8 cellular contexts compared by ENCODE assay signal in the genomic region with DNA sequence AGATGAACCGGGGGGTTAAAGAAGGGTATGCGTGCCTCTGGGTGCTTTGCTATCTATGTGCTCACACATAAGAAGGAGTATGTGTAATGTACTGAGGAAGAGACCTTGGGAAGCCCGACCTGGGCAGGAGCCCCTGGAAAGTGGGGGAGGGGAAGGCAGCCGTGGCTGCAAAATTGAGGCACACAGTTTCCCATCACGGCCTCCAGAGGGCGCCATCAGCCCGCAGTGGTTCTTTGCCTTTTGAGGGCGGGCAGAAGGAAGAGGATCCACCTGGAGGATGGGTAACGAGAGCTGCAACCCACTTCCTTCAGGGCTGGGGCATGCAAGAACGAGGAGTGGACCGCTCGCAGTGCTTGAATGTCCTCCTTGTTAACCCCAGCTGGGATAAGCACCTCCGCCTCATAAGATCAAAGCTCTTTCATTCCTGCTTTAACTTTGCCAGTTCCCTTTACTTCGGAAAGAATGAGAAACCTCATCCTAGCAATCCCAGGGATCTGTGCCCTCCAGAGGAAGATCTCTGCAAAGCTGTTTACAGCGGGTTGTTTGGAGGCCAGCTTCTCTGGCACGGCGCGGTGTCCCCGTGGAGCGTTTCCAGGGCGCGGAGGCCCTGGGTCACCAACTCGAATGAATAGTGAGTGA.
A peak's percentile ranks its signal among the peaks of the same experiment; 100 is the strongest.
DNase-seq lines count a peak whose midpoint lies in the region; ATAC-seq and TF ChIP-seq lines count a peak whose summit lies in the region.

No MANE protein-coding gene starts in this region.

- no peaks in the 10 kb centered on the region for H3K9me3 Mint-ChIP-seq in GM23338

- H3F3A ChIP-seq in GM23338 (replicated peaks; ENCODE audit: low read depth), result no peaks in the 10 kb centered on the region

- H3K27ac ChIP-seq in DND-41 (ENCODE audit: low read length) (peak overlapping the region; percentile 27), GM23338 (ENCODE audit: low read depth) (no peak overlapping the region)

- H3K36me3 ChIP-seq in DND-41 (ENCODE audit: insufficient read depth, low read length) (no peaks in the 10 kb centered on the region), GM23338 (ENCODE audit: insufficient read depth) (no peaks in the 10 kb centered on the region)

- peaks cover 10% of the 10 kb centered on the region for H3K4me1 Mint-ChIP-seq in GM23338

- H3K4me1 ChIP-seq in DND-41 (ENCODE audit: insufficient read depth, low read length), result peaks cover 36% of the 10 kb centered on the region
- peaks cover 11% of the 10 kb centered on the region; the same call in 1 of the 2 replicates for H3K4me1 ChIP-seq in GM23338 (ENCODE audit: insufficient read depth)

- H3K4me3 ChIP-seq in DND-41 (ENCODE audit: low read depth in 1 of 2, low read length in 2 of 2) (peak overlapping the region in 1 of 2 experiments; percentile 38; a peak in 2 of 4 replicates), GM23338 (peak overlapping the region; percentile 43), LNCaP clone FGC (ENCODE audit: low read depth, low read length) (peak overlapping the region; percentile 9; the same call in 1 of the 2 replicates)

- H3K36me3 Mint-ChIP-seq in GM23338 (ENCODE audit: low read depth), result no peaks in the 10 kb centered on the region

- H3K9me3 ChIP-seq in DND-41 (ENCODE audit: insufficient read depth, low read length, severe bottlenecking), result no peaks in the 10 kb centered on the region

- no peaks in the 10 kb centered on the region for H3K9me2 ChIP-seq in GM23338 (ENCODE audit: insufficient read depth)

- peak overlapping the region; percentile 69 for H3K4me3 Mint-ChIP-seq in GM23338

- H3K27me3 Mint-ChIP-seq in GM23338 (ENCODE audit: insufficient read depth, low read depth, poor library complexity), result no peaks in the 10 kb centered on the region

- no peak overlapping the region for H3K27ac Mint-ChIP-seq in GM23338

- H3K27me3 ChIP-seq in DND-41 (ENCODE audit: insufficient read depth, low read length, poor library complexity) (no peaks in the 10 kb centered on the region), GM23338 (ENCODE audit: insufficient read depth) (0 out of 2 replicates have a peak, but pooled peaks cover 4% of the 10 kb centered on the region)

- H3K79me2 ChIP-seq in DND-41 (ENCODE audit: insufficient read depth, low read length), result no peaks in the 10 kb centered on the region
- no peaks in the 10 kb centered on the region for H3K79me2 ChIP-seq in GM23338 (replicated peaks; ENCODE audit: insufficient read depth)

- peak overlapping the region; percentile 58 for H3K4me2 ChIP-seq in DND-41 (ENCODE audit: insufficient read depth, low read length)
- H3K4me2 ChIP-seq in GM23338, result peak overlapping the region; percentile 66

- peak overlapping the region; percentile 65 for H2AFZ ChIP-seq in DND-41 (ENCODE audit: low read depth, low read length)
- H2AFZ ChIP-seq in GM23338, result peak overlapping the region; percentile 96

- no peaks in the 10 kb centered on the region for H4K20me1 ChIP-seq in DND-41 (ENCODE audit: insufficient read depth, low read length)
- H4K20me1 ChIP-seq in GM23338 (replicated peaks; ENCODE audit: insufficient read depth), result no peaks in the 10 kb centered on the region

- H3K9ac ChIP-seq in DND-41 (ENCODE audit: low read depth, low read length), result peak overlapping the region; percentile 13; the same call in 1 of the 2 replicates

- ATAC-seq in DND-41 (ENCODE audit: insufficient read depth, low read depth) (peak; percentile 99), GM23338 (peak; percentile 98)

- TF ChIP-seq CTCF in DND-41 (IDR thresholded peaks at IDR 0.05; ENCODE audit: borderline replicate concordance, extremely low read depth, low read length, poor library complexity, severe bottlenecking) (peak; percentile 100), GM23338 (conservative IDR thresholded peaks at IDR 0.05; ENCODE audit: low read depth in 2 of 2) (peak; percentile 79 to 99), LNCaP clone FGC (IDR thresholded peaks at IDR 0.05; ENCODE audit: control insufficient read depth, extremely low read depth, insufficient read depth) (peak; percentile 96)

- peak; percentile 89 for DNase-seq in DND-41
- DNase-seq in GM23338 (ENCODE audit: low spot score), result peak; percentile 93
- DNase-seq in LNCaP clone FGC (ENCODE audit: low read depth), result peak; percentile 19
- peak; percentile 27 to 48 for DNase-seq in SHP77 (lab: John Stamatoyannopoulos, UW)
- peak; percentile 38 to 72 (median 64) for DNase-seq in activated naive CD4-positive, alpha-beta T cell (lab: John Stamatoyannopoulos, UW)
- peak; percentile 22 for DNase-seq in glomerular endothelial cell (ENCODE audit: extremely low read depth, low read depth, low spot score)
- peak; percentile 54 for DNase-seq in occipital lobe (lab: John Stamatoyannopoulos, UW)
- peak; percentile 87 for DNase-seq in superior temporal gyrus (ENCODE audit: extremely low spot score)

TF ChIP-seq in GM23338, 12 proteins besides CTCF, POLR2A, EP300 and RAD21:
- TF ChIP-seq NANOG (IDR thresholded peaks at IDR 0.05; ENCODE audit: borderline replicate concordance) (no peak), JUNB (IDR thresholded peaks at IDR 0.05; ENCODE audit: unreplicated experiment) (no peak), POLR2AphosphoS5 (IDR thresholded peaks at IDR 0.05; ENCODE audit: low read depth) (no peak), CREB1 (CRISPR knock-in tag; IDR thresholded peaks at IDR 0.05; ENCODE audit: low read depth) (no peak), ZNF114 (CRISPR knock-in tag; IDR thresholded peaks at IDR 0.05) (0 out of 2 replicates have a peak, but pooled peaks have one; percentile 55), STAT1 (IDR thresholded peaks at IDR 0.05; ENCODE audit: unreplicated experiment) (peak; percentile 15), ZNF331 (CRISPR knock-in tag; IDR thresholded peaks at IDR 0.05; ENCODE audit: low read depth) (no peak)
- TF ChIP-seq, protein P1, sequence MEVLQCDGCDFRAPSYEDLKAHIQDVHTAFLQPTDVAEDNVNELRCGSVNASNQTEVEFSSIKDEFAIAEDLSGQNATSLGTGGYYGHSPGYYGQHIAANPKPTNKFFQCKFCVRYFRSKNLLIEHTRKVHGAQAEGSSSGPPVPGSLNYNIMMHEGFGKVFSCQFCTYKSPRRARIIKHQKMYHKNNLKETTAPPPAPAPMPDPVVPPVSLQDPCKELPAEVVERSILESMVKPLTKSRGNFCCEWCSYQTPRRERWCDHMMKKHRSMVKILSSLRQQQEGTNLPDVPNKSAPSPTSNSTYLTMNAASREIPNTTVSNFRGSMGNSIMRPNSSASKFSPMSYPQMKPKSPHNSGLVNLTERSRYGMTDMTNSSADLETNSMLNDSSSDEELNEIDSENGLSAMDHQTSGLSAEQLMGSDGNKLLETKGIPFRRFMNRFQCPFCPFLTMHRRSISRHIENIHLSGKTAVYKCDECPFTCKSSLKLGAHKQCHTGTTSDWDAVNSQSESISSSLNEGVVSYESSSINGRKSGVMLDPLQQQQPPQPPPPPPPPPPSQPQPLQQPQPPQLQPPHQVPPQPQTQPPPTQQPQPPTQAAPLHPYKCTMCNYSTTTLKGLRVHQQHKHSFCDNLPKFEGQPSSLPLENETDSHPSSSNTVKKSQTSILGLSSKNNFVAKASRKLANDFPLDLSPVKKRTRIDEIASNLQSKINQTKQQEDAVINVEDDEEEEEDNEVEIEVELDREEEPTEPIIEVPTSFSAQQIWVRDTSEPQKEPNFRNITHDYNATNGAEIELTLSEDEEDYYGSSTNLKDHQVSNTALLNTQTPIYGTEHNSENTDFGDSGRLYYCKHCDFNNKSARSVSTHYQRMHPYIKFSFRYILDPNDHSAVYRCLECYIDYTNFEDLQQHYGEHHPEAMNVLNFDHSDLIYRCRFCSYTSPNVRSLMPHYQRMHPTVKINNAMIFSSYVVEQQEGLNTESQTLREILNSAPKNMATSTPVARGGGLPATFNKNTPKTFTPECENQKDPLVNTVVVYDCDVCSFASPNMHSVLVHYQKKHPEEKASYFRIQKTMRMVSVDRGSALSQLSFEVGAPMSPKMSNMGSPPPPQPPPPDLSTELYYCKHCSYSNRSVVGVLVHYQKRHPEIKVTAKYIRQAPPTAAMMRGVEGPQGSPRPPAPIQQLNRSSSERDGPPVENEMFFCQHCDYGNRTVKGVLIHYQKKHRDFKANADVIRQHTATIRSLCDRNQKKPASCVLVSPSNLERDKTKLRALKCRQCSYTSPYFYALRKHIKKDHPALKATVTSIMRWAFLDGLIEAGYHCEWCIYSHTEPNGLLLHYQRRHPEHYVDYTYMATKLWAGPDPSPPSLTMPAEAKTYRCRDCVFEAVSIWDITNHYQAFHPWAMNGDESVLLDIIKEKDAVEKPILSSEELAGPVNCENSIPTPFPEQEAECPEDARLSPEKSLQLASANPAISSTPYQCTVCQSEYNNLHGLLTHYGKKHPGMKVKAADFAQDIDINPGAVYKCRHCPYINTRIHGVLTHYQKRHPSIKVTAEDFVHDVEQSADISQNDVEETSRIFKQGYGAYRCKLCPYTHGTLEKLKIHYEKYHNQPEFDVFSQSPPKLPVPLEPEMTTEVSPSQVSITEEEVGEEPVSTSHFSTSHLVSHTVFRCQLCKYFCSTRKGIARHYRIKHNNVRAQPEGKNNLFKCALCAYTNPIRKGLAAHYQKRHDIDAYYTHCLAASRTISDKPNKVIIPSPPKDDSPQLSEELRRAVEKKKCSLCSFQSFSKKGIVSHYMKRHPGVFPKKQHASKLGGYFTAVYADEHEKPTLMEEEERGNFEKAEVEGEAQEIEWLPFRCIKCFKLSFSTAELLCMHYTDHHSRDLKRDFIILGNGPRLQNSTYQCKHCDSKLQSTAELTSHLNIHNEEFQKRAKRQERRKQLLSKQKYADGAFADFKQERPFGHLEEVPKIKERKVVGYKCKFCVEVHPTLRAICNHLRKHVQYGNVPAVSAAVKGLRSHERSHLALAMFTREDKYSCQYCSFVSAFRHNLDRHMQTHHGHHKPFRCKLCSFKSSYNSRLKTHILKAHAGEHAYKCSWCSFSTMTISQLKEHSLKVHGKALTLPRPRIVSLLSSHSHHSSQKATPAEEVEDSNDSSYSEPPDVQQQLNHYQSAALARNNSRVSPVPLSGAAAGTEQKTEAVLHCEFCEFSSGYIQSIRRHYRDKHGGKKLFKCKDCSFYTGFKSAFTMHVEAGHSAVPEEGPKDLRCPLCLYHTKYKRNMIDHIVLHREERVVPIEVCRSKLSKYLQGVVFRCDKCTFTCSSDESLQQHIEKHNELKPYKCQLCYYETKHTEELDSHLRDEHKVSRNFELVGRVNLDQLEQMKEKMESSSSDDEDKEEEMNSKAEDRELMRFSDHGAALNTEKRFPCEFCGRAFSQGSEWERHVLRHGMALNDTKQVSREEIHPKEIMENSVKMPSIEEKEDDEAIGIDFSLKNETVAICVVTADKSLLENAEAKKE (CRISPR knock-in tag; IDR thresholded peaks at IDR 0.05), result peak; percentile 40; the same call in 1 of the 2 replicates

Comparison
In these comparisons a context has a peak if more than half of its experiments do, and no peak if none do; other contexts are left out.
1. DNase-seq: peak in every context shown above with its lines; median percentile 93 in GM23338; 89 in DND-41; 87 in superior temporal gyrus; 64 in activated naive CD4-positive, alpha-beta T cell; 54 in occipital lobe; 38 in SHP77; 22 in glomerular endothelial cell; 19 in LNCaP clone FGC.